ENCODE assay signal across 1 cellular context in genomic region chr1:96178053-96178452, GRCh38.
TF ChIP-seq lines count a peak whose summit lies in the region.

No MANE protein-coding gene starts in this region.

TF ChIP-seq in GM23338, 12 proteins besides CTCF, POLR2A, EP300 and RAD21 (continued from another document):
- no peak for TF ChIP-seq ZNF462 (CRISPR knock-in tag; IDR thresholded peaks at IDR 0.05)
- TF ChIP-seq EZH2phosphoT487 (IDR thresholded peaks at IDR 0.05; ENCODE audit: unreplicated experiment) = no peak
- TF ChIP-seq CREB1 (CRISPR knock-in tag; IDR thresholded peaks at IDR 0.05; ENCODE audit: low read depth) = no peak
- TF ChIP-seq JUNB (IDR thresholded peaks at IDR 0.05; ENCODE audit: unreplicated experiment) = no peak
- TF ChIP-seq NANOG (IDR thresholded peaks at IDR 0.05; ENCODE audit: borderline replicate concordance) = no peak
- TF ChIP-seq REST (IDR thresholded peaks at IDR 0.05; ENCODE audit: unreplicated experiment) = no peak
- no peak for TF ChIP-seq EZH2 (IDR thresholded peaks at IDR 0.05; ENCODE audit: low read depth, unreplicated experiment)
- TF ChIP-seq STAT1 (IDR thresholded peaks at IDR 0.05; ENCODE audit: unreplicated experiment) = no peak
